Comparison of ENCODE assay signal across 8 cellular contexts in the genomic region with DNA sequence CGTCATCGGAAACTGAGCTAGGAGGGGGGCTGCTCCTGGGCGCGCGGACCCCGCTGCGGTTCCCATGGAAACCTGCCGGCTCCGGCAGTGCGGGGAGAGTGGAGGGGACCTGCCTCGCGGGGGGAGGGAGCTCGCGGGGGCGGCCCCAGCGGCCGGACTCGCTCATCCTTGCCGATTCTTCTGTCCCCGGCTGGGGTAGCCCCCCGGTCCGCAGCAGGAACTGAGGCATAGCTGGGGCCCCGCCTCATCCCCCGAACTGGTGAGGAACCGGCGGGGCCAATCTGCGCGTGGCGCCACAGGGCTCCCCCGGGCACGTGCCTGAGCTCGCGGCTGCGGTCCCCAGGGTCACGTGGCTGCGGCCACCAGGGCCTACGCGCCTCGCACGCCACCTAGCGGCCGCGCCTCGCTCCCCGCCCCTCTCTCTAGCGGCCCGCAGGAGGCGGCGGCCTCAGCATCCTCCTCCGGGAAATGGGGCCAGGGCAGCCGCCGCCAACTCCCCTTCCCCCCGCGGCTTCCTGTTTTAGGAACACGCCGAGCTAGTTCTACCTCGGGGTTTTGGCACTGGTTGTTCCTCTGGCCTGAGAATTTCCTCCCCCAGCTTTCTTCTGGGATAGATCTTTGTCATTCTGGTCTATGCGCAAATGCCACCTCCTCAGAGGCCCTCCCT. TPM values are rescaled to one million over a fixed set of nuclear protein-coding genes. Genes with fewer than 3 reads are reported as not detected.
A peak's percentile ranks its signal among the peaks of the same experiment; 100 is the strongest.
DNase-seq lines count a peak whose midpoint lies in the region; ATAC-seq, FAIRE-seq and TF ChIP-seq lines count a peak whose summit lies in the region.

No MANE protein-coding gene starts in this region.

- peak overlapping the region; percentile 48 for H2AFZ ChIP-seq in ACC112 (ENCODE audit: low read length, unreplicated experiment)

- ATAC-seq in GM18861 (IDR thresholded peaks at IDR 0.05; ENCODE audit: unreplicated experiment) (peak; percentile 51), HG03196 (IDR thresholded peaks at IDR 0.05; ENCODE audit: unreplicated experiment) (peak; percentile 46)

- no peaks in the 10 kb centered on the region for H3K36me3 ChIP-seq in ACC112 (ENCODE audit: insufficient read depth, low read length)
- H3K36me3 ChIP-seq in bronchial epithelial cell (ENCODE audit: control insufficient read depth, insufficient read depth, low read length) = no peaks in the 10 kb centered on the region

- H3K27ac ChIP-seq in ACC112 (ENCODE audit: low read depth, low read length) = no peak overlapping the region

- H3K4me3 ChIP-seq in ACC112 (ENCODE audit: low read depth, low read length) (peak overlapping the region; percentile 76), bronchial epithelial cell (ENCODE audit: low read depth, low read length) (peak overlapping the region; percentile 26)

- no peaks in the 10 kb centered on the region for H3K4me1 ChIP-seq in ACC112 (ENCODE audit: control insufficient read depth, insufficient read depth, low read length, unreplicated experiment)

- FAIRE-seq in bronchial epithelial cell (lab: Jason Lieb, UNC) = no peak

- DNase-seq in NCI-H2227 (lab: John Stamatoyannopoulos, UW; ENCODE audit: unreplicated experiment) (peak; percentile 91), bronchial epithelial cell (ENCODE audit: low read depth) (peak; percentile 32), islet precursor cell (peak; percentile 76)
- DNase-seq in activated CD4-positive, CD25-positive, alpha-beta regulatory T cell (lab: John Stamatoyannopoulos, UW) = peak; percentile 73 to 81 (median 78)
- DNase-seq in stimulated activated CD4-positive, alpha-beta T cell treated with anti-CD3 and anti-CD28 coated beads, Interleukin-15, amount 100 ng/mL, for 48 hours (ENCODE audit: low read depth in 2 of 2) = peak; percentile 77 to 78

- H3K79me2 ChIP-seq in ACC112 (ENCODE audit: control insufficient read depth, insufficient read depth, low read length, unreplicated experiment) = no peaks in the 10 kb centered on the region

- peak; percentile 88 for TF ChIP-seq CTCF in bronchial epithelial cell (IDR thresholded peaks at IDR 0.05; ENCODE audit: insufficient read depth, low read length, severe bottlenecking)

- H3K27me3 ChIP-seq in ACC112 (ENCODE audit: insufficient read depth, low read length) (peaks cover 27% of the 10 kb centered on the region), bronchial epithelial cell (ENCODE audit: control insufficient read depth, insufficient read depth, low read length) (peaks cover 15% of the 10 kb centered on the region)

RNA-seq across cellular contexts. Expression of gene ELAVL3, which starts 1.7 kb away (rescaled TPM):
- total RNA-seq in bronchial epithelial cell = not detected in 2 replicates

RNA-seq across cellular contexts. Expression of gene ZNF653, which starts 23.1 kb away (rescaled TPM):
- 5.3 and 8.3 TPM in 2 replicates for total RNA-seq in bronchial epithelial cell

RNA-seq across cellular contexts. Expression of gene ECSIT, which starts 46.4 kb away (rescaled TPM):
- 27.7 and 57.4 TPM in 2 replicates for total RNA-seq in bronchial epithelial cell

RNA-seq across cellular contexts. Expression of gene PRKCSH, which starts 47.1 kb away (rescaled TPM):
- 67.9 and 75.8 TPM in 2 replicates for total RNA-seq in bronchial epithelial cell

RNA-seq across cellular contexts. Expression of gene ODAD3, which starts 47.6 kb away (rescaled TPM):
- total RNA-seq in bronchial epithelial cell = not detected in 2 replicates

Comparison
In these comparisons a context has a peak if more than half of its experiments do, and no peak if none do; other contexts are left out.
1. DNase-seq: peak in every context shown above with its lines; median percentile 91 in NCI-H2227; 78 in activated CD4-positive, CD25-positive, alpha-beta regulatory T cell; 78 in stimulated activated CD4-positive, alpha-beta T cell treated with anti-CD3 and anti-CD28 coated beads, Interleukin-15, amount 100 ng/mL, for 48 hours; 76 in islet precursor cell; 32 in bronchial epithelial cell.